ENCODE assay signal across 7 cellular contexts in the genomic region with DNA sequence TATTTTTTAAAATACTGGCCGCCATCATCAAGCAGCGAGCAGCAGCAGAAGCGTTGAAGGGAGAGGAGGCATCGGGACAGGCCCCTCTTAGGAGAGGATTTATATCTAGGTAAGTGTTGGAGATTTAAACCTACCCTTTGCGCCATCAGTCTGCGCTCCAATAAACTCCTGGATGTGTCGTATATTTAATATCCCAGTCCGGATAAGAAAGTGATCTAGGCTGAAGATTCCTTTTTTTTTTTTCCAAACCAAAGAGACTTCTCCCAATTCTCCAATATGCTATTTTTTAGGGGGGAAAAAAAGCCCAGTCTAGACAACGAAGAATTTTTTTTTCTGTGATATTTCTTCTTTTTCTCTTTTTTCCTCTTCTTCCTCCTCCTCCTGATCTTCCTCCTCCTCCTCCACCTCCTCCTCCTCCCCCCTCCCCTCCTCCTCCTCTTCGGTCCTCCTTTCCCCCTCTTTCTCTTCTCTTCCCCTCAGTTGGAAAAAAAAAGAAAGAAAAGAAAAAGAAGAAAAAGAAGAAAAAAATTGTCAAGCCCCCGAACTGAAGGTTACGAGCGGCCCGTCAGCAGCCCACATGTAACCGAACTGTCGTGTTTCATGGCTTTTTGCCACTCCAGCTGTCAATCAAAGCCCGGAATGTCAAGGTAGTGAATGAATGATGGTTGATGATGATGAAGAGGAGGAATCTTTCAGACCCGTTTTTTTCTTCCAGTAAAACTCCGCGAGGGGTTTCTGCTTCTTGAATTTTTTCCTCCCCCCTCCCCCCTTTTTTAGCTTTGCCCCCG. TPM values are rescaled to one million over a fixed set of nuclear protein-coding genes. Genes with fewer than 3 reads are reported as not detected.
DNase-seq lines count a peak whose midpoint lies in the region; ATAC-seq, FAIRE-seq and TF ChIP-seq lines count a peak whose summit lies in the region.

No MANE protein-coding gene starts in this region.

- H3K27ac ChIP-seq in WERI-Rb-1 (peak overlapping the region; percentile 95), gastroesophageal sphincter (peak overlapping the region; percentile 93 to 98 (median 96))

- H3K36me3 ChIP-seq in ES-I3 (ENCODE audit: insufficient read depth, low read length): no peaks in the 10 kb centered on the region
- peaks cover 41% of the 10 kb centered on the region for H3K36me3 ChIP-seq in WERI-Rb-1
- no peaks in the 10 kb centered on the region for H3K36me3 ChIP-seq in gastroesophageal sphincter

- H3K4me1 ChIP-seq in ES-I3 (ENCODE audit: insufficient read depth, low read length): peaks cover 14% of the 10 kb centered on the region
- H3K4me1 ChIP-seq in gastroesophageal sphincter: peaks cover 0 to 23% (median 0%) of the 10 kb centered on the region in 3 donors

- H3K9ac ChIP-seq in ES-I3 (ENCODE audit: low read depth, low read length): peak overlapping the region; percentile 79; the same call in 1 of the 2 replicates

- DNase-seq in HT-29 (ENCODE audit: low spot score): peak; percentile 69
- DNase-seq in WERI-Rb-1: peak; percentile 36
- peak; percentile 10 for DNase-seq in renal cortical epithelial cell (ENCODE audit: low read depth)
- no peak for DNase-seq in GM12891 (ENCODE audit: insufficient read length, low spot score)

- H3K9me3 ChIP-seq in ES-I3 (ENCODE audit: control insufficient read depth, insufficient read depth, low read length) (no peaks in the 10 kb centered on the region), WERI-Rb-1 (ENCODE audit: severe bottlenecking) (no peaks in the 10 kb centered on the region), gastroesophageal sphincter (no peaks in the 10 kb centered on the region)

- TF ChIP-seq POLR2A in gastroesophageal sphincter (IDR thresholded peaks at IDR 0.05) (no peak), GM12891 (IDR thresholded peaks at IDR 0.05; ENCODE audit: low read depth, low read length) (no peak)

- TF ChIP-seq CTCF in WERI-Rb-1 (IDR thresholded peaks at IDR 0.05; ENCODE audit: low read depth, low read length) (no peak), gastroesophageal sphincter (IDR thresholded peaks at IDR 0.05) (no peak)

- WGBS in gastroesophageal sphincter (ENCODE audit: low coverage in 1 of 2), 2 donors: 2% methylated on average over 19 to 20 of the region's 21 CpGs

- ATAC-seq in gastroesophageal sphincter: no peak
- ATAC-seq in HG02840 (IDR thresholded peaks at IDR 0.05; ENCODE audit: low FRiP score, unreplicated experiment): no peak

- no peak for FAIRE-seq in GM12891 (lab: Jason Lieb, UNC)

- H3K27me3 ChIP-seq in WERI-Rb-1 (ENCODE audit: insufficient read depth, low read depth, severe bottlenecking) (no peaks in the 10 kb centered on the region), gastroesophageal sphincter (no peaks in the 10 kb centered on the region)

- H3K4me3 ChIP-seq in WERI-Rb-1 (ENCODE audit: low read depth, low read length) (peak overlapping the region; percentile 69), gastroesophageal sphincter (peak overlapping the region; percentile 65 to 85)

- TF ChIP-seq EP300 in gastroesophageal sphincter (IDR thresholded peaks at IDR 0.05): no peak

TF ChIP-seq in GM12891, 5 proteins besides CTCF, POLR2A, EP300 and RAD21:
- TF ChIP-seq TAF1 (IDR thresholded peaks at IDR 0.05; ENCODE audit: low read depth, low read length): no peak
- TF ChIP-seq POLR2AphosphoS5 (IDR thresholded peaks at IDR 0.05; ENCODE audit: low read depth, low read length): no peak
- TF ChIP-seq POU2F2 (IDR thresholded peaks at IDR 0.05; ENCODE audit: low read depth, low read length): no peak
TF ChIP-seq in GM12891: peak in this region for 0.

RNA-seq across cellular contexts. Expression of a gene that starts 0.8 kb away (rescaled TPM):
- total RNA-seq in HT-29 (2014; rRNA removed; shearing (Covaris generic)): 50.1 and 59.3 TPM in 2 replicates
- total RNA-seq in gastroesophageal sphincter: 100 to 1,000 TPM in 1 of 4 donors, 10 to 100 TPM in 3; 43.1 to 108 (median 85.7) TPM
- 0.52 and 2.6 TPM in 2 replicates for total RNA-seq in renal cortical epithelial cell
- polyA plus RNA-seq in GM12891 (2012; ENCODE audit: low read depth, missing spikeins): 1.7 TPM

Comparison
In these comparisons a context has a peak if more than half of its experiments do, and no peak if none do; other contexts are left out.
1. RNA of a gene that starts 0.8 kb away (total RNA-seq): 43.1 to 108 TPM in gastroesophageal sphincter and 50.1 to 59.3 TPM in HT-29; 0.52 to 2.6 TPM in renal cortical epithelial cell; every median in the first group is over 10 times any median in the second.